Comparison of ENCODE assay signal across 1 cellular context in genomic region chrX:15789979-15790765, GRCh38.
TF ChIP-seq lines count a peak whose summit lies in the region.

TSS of gene ZRSR2 (plus strand) at chrX:15790484. CDS start at chrX:15790496, 12 bp downstream.

TF ChIP-seq in HepG2, 621 proteins besides CTCF, POLR2A, EP300 and RAD21 (continued from another document and continues in another):
- peak; percentile 73 for TF ChIP-seq ARID4A (CRISPR knock-in tag; IDR thresholded peaks at IDR 0.05; ENCODE audit: borderline replicate concordance)
- TF ChIP-seq SP5 (CRISPR knock-in tag; IDR thresholded peaks at IDR 0.05; ENCODE audit: borderline replicate concordance, low read depth), result peak; percentile 44; the same call in 1 of the 2 replicates
- TF ChIP-seq HOXA3 (CRISPR knock-in tag; IDR thresholded peaks at IDR 0.05), result peak; percentile 46; the same call in 1 of the 2 replicates
- TF ChIP-seq HINFP (CRISPR knock-in tag; IDR thresholded peaks at IDR 0.05; ENCODE audit: low read depth), result 0 out of 2 replicates have a peak, but pooled peaks have one; percentile 21
- 0 out of 2 replicates have a peak, but pooled peaks have one; percentile 20 for TF ChIP-seq DRAP1 (CRISPR knock-in tag; IDR thresholded peaks at IDR 0.05)
- 0 out of 2 replicates have a peak, but pooled peaks have one; percentile 29 for TF ChIP-seq ZNF329 (CRISPR knock-in tag; IDR thresholded peaks at IDR 0.05; ENCODE audit: low read depth)
- 0 out of 2 replicates have a peak, but pooled peaks have one; percentile 23 for TF ChIP-seq ZNF691 (CRISPR knock-in tag; IDR thresholded peaks at IDR 0.05; ENCODE audit: borderline replicate concordance, low read depth)
- TF ChIP-seq PHF8 (CRISPR knock-in tag; IDR thresholded peaks at IDR 0.05), result peak; percentile 71
- peak; percentile 87 for TF ChIP-seq GABPB1 (CRISPR knock-in tag; IDR thresholded peaks at IDR 0.05)
- TF ChIP-seq MIER3 (CRISPR knock-in tag; IDR thresholded peaks at IDR 0.05; ENCODE audit: borderline replicate concordance), result no peak
- TF ChIP-seq KDM2A (CRISPR knock-in tag; IDR thresholded peaks at IDR 0.05; ENCODE audit: borderline replicate concordance, low read depth), result 0 out of 2 replicates have a peak, but pooled peaks have one; percentile 48
- TF ChIP-seq YEATS4 (CRISPR knock-in tag; IDR thresholded peaks at IDR 0.05; ENCODE audit: borderline replicate concordance), result peak; percentile 63
- TF ChIP-seq ELK4 (CRISPR knock-in tag; IDR thresholded peaks at IDR 0.05; ENCODE audit: borderline replicate concordance), result no peak
- no peak for TF ChIP-seq ZBTB44 (CRISPR knock-in tag; IDR thresholded peaks at IDR 0.05)
- no peak for TF ChIP-seq ADNP (CRISPR knock-in tag; IDR thresholded peaks at IDR 0.05)
- no peak for TF ChIP-seq ZMAT5 (CRISPR knock-in tag; IDR thresholded peaks at IDR 0.05; ENCODE audit: borderline replicate concordance, low read depth)
- TF ChIP-seq SNAPC2 (CRISPR knock-in tag; IDR thresholded peaks at IDR 0.05), result no peak
- peak; percentile 80 for TF ChIP-seq ZBTB14 (CRISPR knock-in tag; IDR thresholded peaks at IDR 0.05)
- peak; percentile 15; the same call in 1 of the 2 replicates for TF ChIP-seq ZNF709 (CRISPR knock-in tag; IDR thresholded peaks at IDR 0.05)
- no peak for TF ChIP-seq REXO4 (CRISPR knock-in tag; IDR thresholded peaks at IDR 0.05; ENCODE audit: borderline replicate concordance)
- TF ChIP-seq KDM5B (CRISPR knock-in tag; IDR thresholded peaks at IDR 0.05; ENCODE audit: borderline replicate concordance), result peak; percentile 8; the same call in 1 of the 2 replicates
- peak; percentile 72 for TF ChIP-seq ZNF687 (CRISPR knock-in tag; IDR thresholded peaks at IDR 0.05)
- TF ChIP-seq PHF20 (CRISPR knock-in tag; IDR thresholded peaks at IDR 0.05), result peak; percentile 46; the same call in 1 of the 2 replicates
- no peak for TF ChIP-seq SIN3B (IDR thresholded peaks at IDR 0.05; ENCODE audit: low read length)
- TF ChIP-seq POLR2G (IDR thresholded peaks at IDR 0.05; ENCODE audit: low read depth, low read length), result peak; percentile 69
- no peak for TF ChIP-seq ELF4 (CRISPR knock-in tag; IDR thresholded peaks at IDR 0.05; ENCODE audit: borderline replicate concordance)
- no peak for TF ChIP-seq BRCA1 (CRISPR knock-in tag; IDR thresholded peaks at IDR 0.05)
- peak; percentile 23 for TF ChIP-seq HNRNPLL (IDR thresholded peaks at IDR 0.05; ENCODE audit: low read depth, low read length, poor library complexity, severe bottlenecking)
- TF ChIP-seq KAT8 (CRISPR knock-in tag; IDR thresholded peaks at IDR 0.05), result peak; percentile 44
- TF ChIP-seq SOX6 (IDR thresholded peaks at IDR 0.05), result no peak
- TF ChIP-seq SOX6 (CRISPR knock-in tag; IDR thresholded peaks at IDR 0.05), result peak; percentile 19
- no peak for TF ChIP-seq ZXDC (CRISPR knock-in tag; IDR thresholded peaks at IDR 0.05)
- peak; percentile 54; the same call in 1 of the 2 replicates for TF ChIP-seq SP4 (CRISPR knock-in tag; IDR thresholded peaks at IDR 0.05)
- TF ChIP-seq IRF9 (CRISPR knock-in tag; IDR thresholded peaks at IDR 0.05; ENCODE audit: borderline replicate concordance), result peak; percentile 30; the same call in 1 of the 2 replicates
- no peak for TF ChIP-seq BORCS8-MEF2B (CRISPR knock-in tag; IDR thresholded peaks at IDR 0.05)
- TF ChIP-seq RBFOX2 (IDR thresholded peaks at IDR 0.05; ENCODE audit: low read depth, low read length), result peak; percentile 76
- TF ChIP-seq MAX (IDR thresholded peaks at IDR 0.05), result no peak
- no peak for TF ChIP-seq BRD4 (CRISPR knock-in tag; IDR thresholded peaks at IDR 0.05)
- TF ChIP-seq EZH2 (conservative IDR thresholded peaks at IDR 0.05; ENCODE audit: low read depth, low read length), result no peak
- peak; percentile 59 for TF ChIP-seq SAP130 (CRISPR knock-in tag; IDR thresholded peaks at IDR 0.05; ENCODE audit: low read depth)
- 0 out of 2 replicates have a peak, but pooled peaks have one; percentile 47 for TF ChIP-seq FOXC1 (CRISPR knock-in tag; IDR thresholded peaks at IDR 0.05; ENCODE audit: borderline replicate concordance)
